8 cellular contexts compared by ENCODE assay signal in genomic region chr2:54709341-54709809, GRCh38. TPM values are rescaled to one million over a fixed set of nuclear protein-coding genes. Genes with fewer than 3 reads are reported as not detected.
A peak's percentile ranks its signal among the peaks of the same experiment; 100 is the strongest.
DNase-seq lines count a peak whose midpoint lies in the region; ATAC-seq and TF ChIP-seq lines count a peak whose summit lies in the region.

No MANE protein-coding gene starts in this region.

- H3K27me3 Mint-ChIP-seq in IgD-negative memory B cell, result peaks cover 4% of the 10 kb centered on the region
- H3K27me3 Mint-ChIP-seq in naive thymus-derived CD8-positive, alpha-beta T cell, result peaks cover 4 to 23% (median 16%) of the 10 kb centered on the region in 5 donors

- POLR2A ChIA-PET in BJ (lab: Charles Lee), result no interaction called here
- POLR2A ChIA-PET in naive thymus-derived CD8-positive, alpha-beta T cell (lab: Charles Lee), result interaction anchor here (0.6 kb wide), 1 partner anchor 301 kb away, joined by 3 read pairs; no protein-coding TSS in a partner anchor

- in situ Hi-C loops in GM13977 (cut with MboI; ENCODE audit: low pct_unique_long_range_greater_than_20kb, low sequenced_read_pairs, unreplicated experiment), result loop anchor here (10.0 to 25.0 kb wide), 2 partner anchors 185 to 597 kb away; partner anchors contain the start of gene ACYP2

- H3K27me3 ChIP-seq in BJ (ENCODE audit: control insufficient read depth, insufficient read depth, low read length), result peaks cover 4% of the 10 kb centered on the region; the same call in 1 of the 2 replicates
- peaks cover 15% of the 10 kb centered on the region for H3K27me3 ChIP-seq in effector memory CD4-positive, alpha-beta T cell (replicated peaks; ENCODE audit: control insufficient read depth, insufficient read depth, low read length, poor library complexity, severe bottlenecking)

- H3K4me3 Mint-ChIP-seq in IgD-negative memory B cell, result peak overlapping the region; percentile 72 to 91 (median 86)
- H3K4me3 Mint-ChIP-seq in naive thymus-derived CD8-positive, alpha-beta T cell, result peak overlapping the region; percentile 54 to 86 (median 68)

- H3K9me3 ChIP-seq in effector memory CD4-positive, alpha-beta T cell (ENCODE audit: control insufficient read depth, low read length), result no peaks in the 10 kb centered on the region

- peaks cover 0 to 2% (median 0%) of the 10 kb centered on the region in 3 donors for H3K4me1 Mint-ChIP-seq in IgD-negative memory B cell
- H3K4me1 Mint-ChIP-seq in naive thymus-derived CD8-positive, alpha-beta T cell, result peaks cover 2 to 14% (median 5%) of the 10 kb centered on the region in 4 donors

- ATAC-seq in naive thymus-derived CD8-positive, alpha-beta T cell, result peak; percentile 47 to 55
- ATAC-seq in HG03565 (IDR thresholded peaks at IDR 0.05; ENCODE audit: unreplicated experiment) (no peak), HG03442 (IDR thresholded peaks at IDR 0.05; ENCODE audit: unreplicated experiment) (no peak)

- no peaks in the 10 kb centered on the region for H3K36me3 Mint-ChIP-seq in IgD-negative memory B cell
- no peaks in the 10 kb centered on the region for H3K36me3 Mint-ChIP-seq in naive thymus-derived CD8-positive, alpha-beta T cell

- CTCF ChIA-PET in BJ (lab: Yijun Ruan, JAX), result interaction anchor here (0.6 to 7.6 kb wide), 6 partner anchors 11 to 603 kb away, joined by 3 to 50 read pairs (median 3); no protein-coding TSS in a partner anchor

- DNase-seq in BJ (ENCODE audit: low read depth) (no peak), OCI-M1 (lab: John Stamatoyannopoulos, UW) (no peak), GM13977 (ENCODE audit: low spot score) (no peak)
- no peak for DNase-seq in effector memory CD4-positive, alpha-beta T cell
- peak in 4 of 10 donors; percentile 6 to 60 (median 10) for DNase-seq in naive thymus-derived CD8-positive, alpha-beta T cell

- no peaks in the 10 kb centered on the region for H3K9me3 Mint-ChIP-seq in IgD-negative memory B cell
- no peaks in the 10 kb centered on the region for H3K9me3 Mint-ChIP-seq in naive thymus-derived CD8-positive, alpha-beta T cell

- TF ChIP-seq CTCF in BJ (IDR thresholded peaks at IDR 0.05; ENCODE audit: insufficient read depth, low read depth, low read length), result no peak
- no peak for TF ChIP-seq CTCF in GM13977 (IDR thresholded peaks at IDR 0.05; ENCODE audit: extremely low read depth, insufficient read depth, missing control alignments)

- no peak overlapping the region for H3K27ac Mint-ChIP-seq in IgD-negative memory B cell
- H3K27ac Mint-ChIP-seq in naive thymus-derived CD8-positive, alpha-beta T cell, result no peak overlapping the region

- peaks cover 8% of the 10 kb centered on the region for H3K4me1 ChIP-seq in effector memory CD4-positive, alpha-beta T cell (ENCODE audit: control insufficient read depth, insufficient read depth, low read length, poor library complexity, severe bottlenecking)

- no peak overlapping the region for H3K27ac ChIP-seq in effector memory CD4-positive, alpha-beta T cell (ENCODE audit: insufficient read depth, low read length, poor library complexity, severe bottlenecking)

- peak overlapping the region; percentile 32 for H3K4me3 ChIP-seq in BJ (ENCODE audit: low read depth, low read length)
- H3K4me3 ChIP-seq in effector memory CD4-positive, alpha-beta T cell (ENCODE audit: insufficient read depth, low read depth, low read length, poor library complexity, severe bottlenecking), result peak overlapping the region; percentile 31

- H3K36me3 ChIP-seq in BJ (ENCODE audit: control insufficient read depth, insufficient read depth, low read length), result no peaks in the 10 kb centered on the region
- no peaks in the 10 kb centered on the region for H3K36me3 ChIP-seq in effector memory CD4-positive, alpha-beta T cell (ENCODE audit: control insufficient read depth, insufficient read depth, low read length)

RNA-seq across cellular contexts. Expression of gene EML6, which starts 14.1 kb away (rescaled TPM):
- 0.18 and 0.36 TPM in 2 replicates for polyA plus RNA-seq in BJ (2011; rRNA removed)
- polyA minus RNA-seq in BJ (2011; rRNA and poly(A)+ RNA removed), result 0.47 and 1.5 TPM in 2 replicates
- 3.8 TPM for polyA plus RNA-seq in IgD-negative memory B cell
- total RNA-seq in naive thymus-derived CD8-positive, alpha-beta T cell, result 1 to 10 TPM; 1.4 to 3.3 TPM
- under 1 TPM in 1 of 3 donors, not detected in 2; 0.03 TPM for polyA plus RNA-seq in naive thymus-derived CD8-positive, alpha-beta T cell

Comparison
In these comparisons a context has a peak if more than half of its experiments do, and no peak if none do; other contexts are left out.
1. ATAC-seq: peak in naive thymus-derived CD8-positive, alpha-beta T cell (2 of 2); none in HG03565 (single experiment) and HG03442 (single experiment).